In the genomic region with DNA sequence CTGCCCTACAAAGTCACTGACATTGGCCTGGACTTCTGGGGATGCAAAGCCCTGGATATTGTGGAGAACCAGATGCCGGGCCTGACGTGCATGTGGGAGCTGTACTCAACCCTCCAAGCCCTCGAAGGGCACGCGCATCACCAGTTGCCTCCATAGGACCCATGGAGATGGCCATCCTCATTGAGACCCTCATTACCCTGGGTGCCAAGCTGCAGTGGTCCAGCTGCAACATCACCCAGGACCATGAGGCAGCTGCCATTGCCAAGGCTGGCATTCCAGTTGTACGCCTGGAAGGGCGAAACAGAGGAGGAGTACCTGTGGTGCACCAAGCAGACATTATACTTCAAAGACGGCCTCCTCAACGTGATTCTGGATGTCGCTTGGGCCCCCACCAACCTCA, we compare ENCODE assay signal across 12 cellular contexts. TPM values are rescaled to one million over a fixed set of nuclear protein-coding genes. Genes with fewer than 3 reads are reported as not detected.
"Had no signal": no experiment of that assay in that cellular context is flagged by ENCODE, and none has a peak within 500 bp of the region (broad histone marks: within the 10 kb centered on the region; RNA-seq: fewer than 3 reads in every experiment).

No MANE protein-coding gene starts in this region.

- H3K9me3 Mint-ChIP-seq: HFFc6 had no signal

- ATAC-seq: GM23338, HCT116 had no signal

- DNase-seq: GM23248, GOT3, H7, H9, HCEC 1CT, HFFc6 had no signal

- H3K27ac Mint-ChIP-seq: GM23338, H9, HFFc6 had no signal

- H3K9me3 ChIP-seq: HAP-1 had no signal

- H3K4me3 ChIP-seq: GM23248, GM23338, HAP-1 had no signal

- H3K9ac ChIP-seq: GM23248 had no signal

- H3K27ac ChIP-seq: GM23248 had no signal

- FAIRE-seq: H1, H54 had no signal

- H3K4me3 Mint-ChIP-seq: GM23338, H9, HFFc6 had no signal

- H3K36me3 ChIP-seq: HAP-1 had no signal

- H3K4me2 ChIP-seq: GM23338 had no signal

- H2AFZ ChIP-seq: GM23248, GM23338 had no signal

RNA-seq across cellular contexts. Expression of gene CCDC83, which starts 1.9 kb away (rescaled TPM):
- total RNA-seq: GM23248, GM23338, H1, H4, H7, H9, HFFc6 had no signal
- polyA plus RNA-seq: GM23248, GM23338, H1 had no signal
